ENCODE assay signal across 8 cellular contexts in genomic region chr16:81889896-81890634, GRCh38.
DNase-seq lines count a peak whose midpoint lies in the region; ATAC-seq, FAIRE-seq and TF ChIP-seq lines count a peak whose summit lies in the region.

No MANE protein-coding gene starts in this region.

- peak; percentile 87 for TF ChIP-seq CTCF in osteocyte (IDR thresholded peaks at IDR 0.05)

- H3K9me3 Mint-ChIP-seq in osteocyte (ENCODE audit: unreplicated experiment) = no peaks in the 10 kb centered on the region

- peaks cover 26% of the 10 kb centered on the region for H3K27me3 Mint-ChIP-seq in osteocyte (ENCODE audit: unreplicated experiment)

- no peak overlapping the region for H3K4me3 Mint-ChIP-seq in osteocyte (ENCODE audit: unreplicated experiment)

- no peaks in the 10 kb centered on the region for H3K4me1 Mint-ChIP-seq in osteocyte (ENCODE audit: unreplicated experiment)

- H3K36me3 Mint-ChIP-seq in osteocyte (ENCODE audit: unreplicated experiment) = no peaks in the 10 kb centered on the region

- no peak for ATAC-seq in GM18517 (IDR thresholded peaks at IDR 0.05; ENCODE audit: unreplicated experiment)

- no peak overlapping the region for H3K27ac Mint-ChIP-seq in osteocyte (ENCODE audit: unreplicated experiment)

- no peak for FAIRE-seq in RCC 7860 (lab: Jason Lieb, UNC)
- no peak for FAIRE-seq in urothelium cell line (lab: Jason Lieb, UNC)

- DNase-seq in GM04504 (ENCODE audit: low read depth) = peak; percentile 31
- peak; percentile 46 for DNase-seq in HK-2 (ENCODE audit: unreplicated experiment)
- peak; percentile 45 for DNase-seq in RCC 7860 (ENCODE audit: low spot score)
- DNase-seq in activated T-helper 1 cell treated with anti-CD3 and anti-CD28 coated beads, Interleukin-2, amount 50 U/mL, for 16 hours (ENCODE audit: low read depth in 1 of 2, low spot score in 1 of 2) = peak; percentile 9 to 15
- DNase-seq in foreskin melanocyte = peak; percentile 55
- no peak for DNase-seq in osteocyte (ENCODE audit: extremely low spot score, unreplicated experiment)
- DNase-seq in urothelium cell line (ENCODE audit: low spot score) = peak; percentile 74
